Comparison of ENCODE assay signal across 8 cellular contexts in genomic region chr13:43874512-43875092, GRCh38. TPM values are rescaled to one million over a fixed set of nuclear protein-coding genes. Genes with fewer than 3 reads are reported as not detected.
DNase-seq lines count a peak whose midpoint lies in the region; ATAC-seq and TF ChIP-seq lines count a peak whose summit lies in the region.

No MANE protein-coding gene starts in this region.

- TF ChIP-seq CTCF in activated CD8-positive, alpha-beta T cell treated with anti-CD3 and anti-CD28 coated beads for 36 hours (IDR thresholded peaks at IDR 0.05) = peak; percentile 70
- peak; percentile 59 for TF ChIP-seq CTCF in OCI-LY1 (IDR thresholded peaks at IDR 0.05; ENCODE audit: low read length)
- TF ChIP-seq CTCF in esophagus squamous epithelium (IDR thresholded peaks at IDR 0.05) = peak in 4 of 6 experiments; percentile 53 to 70 (median 57)

- no peaks in the 10 kb centered on the region for H3K36me3 ChIP-seq in OCI-LY1 (ENCODE audit: insufficient read depth, low read length)
- H3K36me3 ChIP-seq in esophagus squamous epithelium = peaks cover 0 to 14% (median 0%) of the 10 kb centered on the region in 3 donors
- no peaks in the 10 kb centered on the region for H3K36me3 ChIP-seq in skeletal muscle satellite cell (ENCODE audit: insufficient read depth, low read length)

- no peaks in the 10 kb centered on the region for H3K9me2 ChIP-seq in OCI-LY1 (ENCODE audit: low read depth, low read length)

- TF ChIP-seq POLR2A in esophagus squamous epithelium (IDR thresholded peaks at IDR 0.05) = no peak

- no peak overlapping the region for H2AFZ ChIP-seq in OCI-LY1 (ENCODE audit: low read length)

- peaks cover 6% of the 10 kb centered on the region; the same call in 1 of the 2 replicates for H3F3A ChIP-seq in OCI-LY1 (ENCODE audit: insufficient read depth, low read length)

- H3K27me3 ChIP-seq in OCI-LY1 (ENCODE audit: insufficient read depth, low read length) (no peaks in the 10 kb centered on the region), esophagus squamous epithelium (no peaks in the 10 kb centered on the region), skeletal muscle satellite cell (ENCODE audit: control insufficient read depth, insufficient read depth, low read length) (no peaks in the 10 kb centered on the region)

- H3K27ac Mint-ChIP-seq in activated CD8-positive, alpha-beta T cell treated with anti-CD3 and anti-CD28 coated beads for 36 hours = no peak overlapping the region
- H3K27ac Mint-ChIP-seq in activated CD8-positive, alpha-beta T cell treated with anti-CD3 and anti-CD28 coated beads, Interleukin-2, amount 10 ng/mL, durations not matched to agents 7 days and 5 days = no peak overlapping the region

- H3K4me3 Mint-ChIP-seq in activated CD8-positive, alpha-beta T cell treated with anti-CD3 and anti-CD28 coated beads for 36 hours = no peak overlapping the region
- no peak overlapping the region for H3K4me3 Mint-ChIP-seq in activated CD8-positive, alpha-beta T cell treated with anti-CD3 and anti-CD28 coated beads, Interleukin-2, amount 10 ng/mL, durations not matched to agents 7 days and 5 days

- no peaks in the 10 kb centered on the region for H3K9me3 Mint-ChIP-seq in activated CD8-positive, alpha-beta T cell treated with anti-CD3 and anti-CD28 coated beads for 36 hours
- no peaks in the 10 kb centered on the region for H3K9me3 Mint-ChIP-seq in activated CD8-positive, alpha-beta T cell treated with anti-CD3 and anti-CD28 coated beads, Interleukin-2, amount 10 ng/mL, durations not matched to agents 7 days and 5 days (ENCODE audit: insufficient read depth)

- intact Hi-C loops in activated CD8-positive, alpha-beta T cell treated with anti-CD3 and anti-CD28 coated beads for 36 hours (cut with micrococcal nuclease) = loop anchor here (10.0 kb wide), 1 partner anchor 900 kb away; no protein-coding TSS in a partner anchor
- intact Hi-C loops in esophagus squamous epithelium (cut with DNase I) = no loop called here

- CTCF ChIA-PET in activated CD8-positive, alpha-beta T cell treated with anti-CD3 and anti-CD28 coated beads for 36 hours (lab: Charles Lee) = no interaction called here
- CTCF ChIA-PET in activated CD8-positive, alpha-beta T cell treated with anti-CD3 and anti-CD28 coated beads, Interleukin-2, amount 10 ng/mL, durations not matched to agents 7 days and 5 days (lab: Charles Lee) = interaction anchor here (1.0 kb wide), 1 partner anchor 791 kb away, joined by 4 read pairs; no protein-coding TSS in a partner anchor

- H3K9ac ChIP-seq in OCI-LY1 (ENCODE audit: low read length) = no peak overlapping the region
- H3K9ac ChIP-seq in skeletal muscle satellite cell (ENCODE audit: low read depth, low read length) = peak overlapping the region; percentile 24

- H3K4me2 ChIP-seq in OCI-LY1 (ENCODE audit: low read length) (no peak overlapping the region), skeletal muscle satellite cell (ENCODE audit: low read length) (no peak overlapping the region)

- no peak for ATAC-seq in activated CD8-positive, alpha-beta T cell treated with anti-CD3 and anti-CD28 coated beads for 36 hours
- no peak for ATAC-seq in activated CD8-positive, alpha-beta T cell treated with anti-CD3 and anti-CD28 coated beads, Interleukin-2, amount 10 ng/mL, durations not matched to agents 7 days and 5 days
- ATAC-seq in HG02642 (IDR thresholded peaks at IDR 0.05; ENCODE audit: poor library complexity, unreplicated experiment) = no peak
- ATAC-seq in HG03342 (IDR thresholded peaks at IDR 0.05; ENCODE audit: unreplicated experiment) = no peak
- ATAC-seq in GM21619 (IDR thresholded peaks at IDR 0.05; ENCODE audit: unreplicated experiment) = no peak

- DNase-seq in activated CD8-positive, alpha-beta T cell treated with anti-CD3 and anti-CD28 coated beads for 36 hours = no peak
- no peak for DNase-seq in activated CD8-positive, alpha-beta T cell treated with anti-CD3 and anti-CD28 coated beads, Interleukin-2, amount 10 ng/mL, durations not matched to agents 7 days and 5 days
- DNase-seq in esophagus squamous epithelium (lab: John Stamatoyannopoulos, UW) = no peak

- H3K4me3 ChIP-seq in OCI-LY1 (ENCODE audit: low read depth, low read length, poor library complexity, severe bottlenecking) (no peak overlapping the region), esophagus squamous epithelium (no peak overlapping the region), skeletal muscle satellite cell (ENCODE audit: low read length) (no peak overlapping the region)

- peak overlapping the region; percentile 40 for H3K27ac ChIP-seq in OCI-LY1 (ENCODE audit: low read depth, low read length, poor library complexity, severe bottlenecking)
- no peak overlapping the region for H3K27ac ChIP-seq in esophagus squamous epithelium

- H4K20me1 ChIP-seq in OCI-LY1 (ENCODE audit: insufficient read depth, low read length) = no peaks in the 10 kb centered on the region

- no peaks in the 10 kb centered on the region for H3K79me2 ChIP-seq in OCI-LY1 (ENCODE audit: insufficient read depth, low read length)

- H3K9me3 ChIP-seq in OCI-LY1 (ENCODE audit: low read length) (no peaks in the 10 kb centered on the region), esophagus squamous epithelium (no peaks in the 10 kb centered on the region), skeletal muscle satellite cell (replicated peaks; ENCODE audit: low read length) (no peaks in the 10 kb centered on the region)

- H3K27me3 Mint-ChIP-seq in activated CD8-positive, alpha-beta T cell treated with anti-CD3 and anti-CD28 coated beads for 36 hours = no peaks in the 10 kb centered on the region
- H3K27me3 Mint-ChIP-seq in activated CD8-positive, alpha-beta T cell treated with anti-CD3 and anti-CD28 coated beads, Interleukin-2, amount 10 ng/mL, durations not matched to agents 7 days and 5 days (ENCODE audit: low read depth) = no peaks in the 10 kb centered on the region

- no peaks in the 10 kb centered on the region for H3K36me3 Mint-ChIP-seq in activated CD8-positive, alpha-beta T cell treated with anti-CD3 and anti-CD28 coated beads for 36 hours (ENCODE audit: low read depth)
- H3K36me3 Mint-ChIP-seq in activated CD8-positive, alpha-beta T cell treated with anti-CD3 and anti-CD28 coated beads, Interleukin-2, amount 10 ng/mL, durations not matched to agents 7 days and 5 days (ENCODE audit: low read depth) = no peaks in the 10 kb centered on the region

- H3K4me1 Mint-ChIP-seq in activated CD8-positive, alpha-beta T cell treated with anti-CD3 and anti-CD28 coated beads for 36 hours (ENCODE audit: low read depth) = peaks cover 18% of the 10 kb centered on the region
- peaks cover 11% of the 10 kb centered on the region for H3K4me1 Mint-ChIP-seq in activated CD8-positive, alpha-beta T cell treated with anti-CD3 and anti-CD28 coated beads, Interleukin-2, amount 10 ng/mL, durations not matched to agents 7 days and 5 days (ENCODE audit: low read depth)

- POLR2A ChIA-PET in activated CD8-positive, alpha-beta T cell treated with anti-CD3 and anti-CD28 coated beads for 36 hours (lab: Charles Lee) = no interaction called here
- POLR2A ChIA-PET in activated CD8-positive, alpha-beta T cell treated with anti-CD3 and anti-CD28 coated beads, Interleukin-2, amount 10 ng/mL, durations not matched to agents 7 days and 5 days (lab: Charles Lee) = interaction anchor here (0.6 kb wide), 1 partner anchor 476 kb away, joined by 4 read pairs; no protein-coding TSS in a partner anchor

- H3K4me1 ChIP-seq in OCI-LY1 (ENCODE audit: insufficient read depth, low read length, severe bottlenecking) (peaks cover 22% of the 10 kb centered on the region), esophagus squamous epithelium (peaks cover 4 to 23% (median 4%) of the 10 kb centered on the region in 3 donors), skeletal muscle satellite cell (ENCODE audit: control insufficient read depth, insufficient read depth, low read length) (peaks cover 8% of the 10 kb centered on the region)

- 6 to 15% methylated on average over 2 of the region's 2 CpGs for WGBS in esophagus squamous epithelium, 2 donors

RNA-seq across cellular contexts. Expression of gene CCDC122, which starts 4.9 kb away (rescaled TPM):
- 1 to 10 TPM; 1.6 to 2.1 TPM for total RNA-seq in activated CD8-positive, alpha-beta T cell treated with anti-CD3 and anti-CD28 coated beads for 36 hours
- 1 to 10 TPM in 1 of 2 experiments, under 1 TPM in 1; 0.68 to 1.3 TPM for total RNA-seq in activated CD8-positive, alpha-beta T cell treated with anti-CD3 and anti-CD28 coated beads, Interleukin-2, amount 10 ng/mL, durations not matched to agents 7 days and 5 days
- total RNA-seq in esophagus squamous epithelium = 10 to 100 TPM in 1 of 4 donors, 1 to 10 TPM in 2, under 1 TPM in 1; 0.87 to 16.8 (median 2.1) TPM
- 1.5 and 4.3 TPM in 2 replicates for total RNA-seq in skeletal muscle satellite cell (2012; rRNA removed)

RNA-seq across cellular contexts. Expression of gene LACC1, which starts 5.1 kb away (rescaled TPM):
- 1 to 10 TPM; 1.2 TPM for total RNA-seq in activated CD8-positive, alpha-beta T cell treated with anti-CD3 and anti-CD28 coated beads for 36 hours
- 1 to 10 TPM; 1.1 to 1.4 TPM for total RNA-seq in activated CD8-positive, alpha-beta T cell treated with anti-CD3 and anti-CD28 coated beads, Interleukin-2, amount 10 ng/mL, durations not matched to agents 7 days and 5 days
- 10 to 100 TPM in 2 of 4 donors, 1 to 10 TPM in 2; 3.3 to 15.3 (median 9.9) TPM for total RNA-seq in esophagus squamous epithelium
- total RNA-seq in skeletal muscle satellite cell (2012; rRNA removed) = 14.7 and 15.3 TPM in 2 replicates
